ENCODE assay signal across 8 cellular contexts in the genomic region with DNA sequence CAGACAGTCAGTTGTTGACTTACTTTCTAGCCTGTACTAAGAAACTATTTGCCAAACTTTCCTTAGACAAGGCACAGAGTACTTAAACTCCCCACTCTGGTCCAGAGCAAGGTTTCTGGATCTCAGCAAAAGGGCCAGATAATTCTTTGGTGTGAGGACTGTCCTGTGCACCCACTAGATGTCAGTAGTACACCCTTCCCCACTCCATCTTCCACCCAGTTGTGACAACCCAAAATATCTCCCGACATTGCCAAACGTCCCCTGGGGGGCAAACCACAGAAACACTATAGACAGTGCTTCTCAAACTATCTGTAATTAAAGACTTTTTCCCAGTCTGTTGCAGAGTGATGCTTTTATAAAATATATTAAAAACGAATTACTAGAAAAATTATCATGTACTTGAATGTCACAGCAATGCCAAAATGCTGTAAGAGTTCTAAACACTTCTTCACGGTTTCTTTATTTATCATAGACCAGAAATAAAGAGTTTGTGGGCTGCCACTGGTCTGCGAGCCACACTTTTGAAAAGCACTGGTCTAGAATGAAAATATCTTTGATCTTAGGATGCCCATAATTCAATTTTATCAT.
DNase-seq lines count a peak whose midpoint lies in the region; ATAC-seq, FAIRE-seq and TF ChIP-seq lines count a peak whose summit lies in the region.

No MANE protein-coding gene starts in this region.

- H3K36me3 ChIP-seq in sigmoid colon, result no peaks in the 10 kb centered on the region

- CTCF ChIA-PET in activated CD8-positive, alpha-beta memory T cell treated with anti-CD3 and anti-CD28 coated beads, Interleukin-2, amount 10 ng/mL, durations not matched to agents 7 days and 5 days (lab: Charles Lee), result no interaction called here

- H3K9me3 ChIP-seq in sigmoid colon, result no peaks in the 10 kb centered on the region

- no peak overlapping the region for H3K4me3 Mint-ChIP-seq in activated CD8-positive, alpha-beta memory T cell treated with anti-CD3 and anti-CD28 coated beads, Interleukin-2, amount 10 ng/mL, durations not matched to agents 7 days and 5 days

- no peaks in the 10 kb centered on the region for H3K36me3 Mint-ChIP-seq in activated CD8-positive, alpha-beta memory T cell treated with anti-CD3 and anti-CD28 coated beads, Interleukin-2, amount 10 ng/mL, durations not matched to agents 7 days and 5 days

- no peak overlapping the region for H3K27ac Mint-ChIP-seq in activated CD8-positive, alpha-beta memory T cell treated with anti-CD3 and anti-CD28 coated beads, Interleukin-2, amount 10 ng/mL, durations not matched to agents 7 days and 5 days

- TF ChIP-seq CTCF in sigmoid colon (IDR thresholded peaks at IDR 0.05), result peak; percentile 38 to 47 (median 42)

- WGBS in sigmoid colon, 2 donors, result 26 to 31% methylated on average over 5 of the region's 5 CpGs

- H3K4me1 ChIP-seq in sigmoid colon, result peaks cover 0 to 5% (median 0%) of the 10 kb centered on the region in 4 donors

- H3K27ac ChIP-seq in sigmoid colon, result no peak overlapping the region

- TF ChIP-seq POLR2A in sigmoid colon (IDR thresholded peaks at IDR 0.05), result no peak

- peak; percentile 65 for ATAC-seq in activated CD8-positive, alpha-beta memory T cell treated with anti-CD3 and anti-CD28 coated beads, Interleukin-2, amount 10 ng/mL, durations not matched to agents 7 days and 5 days
- ATAC-seq in GM21515 (IDR thresholded peaks at IDR 0.05; ENCODE audit: unreplicated experiment), result peak; percentile 86

- no peak overlapping the region for H3K4me3 ChIP-seq in sigmoid colon

- intact Hi-C loops in sigmoid colon (cut with DNase I), result no loop called here

- TF ChIP-seq EP300 in sigmoid colon (IDR thresholded peaks at IDR 0.05), result no peak

- no peaks in the 10 kb centered on the region for H3K27me3 ChIP-seq in sigmoid colon

- no peaks in the 10 kb centered on the region for H3K9me3 Mint-ChIP-seq in activated CD8-positive, alpha-beta memory T cell treated with anti-CD3 and anti-CD28 coated beads, Interleukin-2, amount 10 ng/mL, durations not matched to agents 7 days and 5 days (ENCODE audit: low read depth)

- peaks cover 21% of the 10 kb centered on the region for H3K27me3 Mint-ChIP-seq in activated CD8-positive, alpha-beta memory T cell treated with anti-CD3 and anti-CD28 coated beads, Interleukin-2, amount 10 ng/mL, durations not matched to agents 7 days and 5 days

- FAIRE-seq in HTR-8/SVneo (lab: Jason Lieb, UNC), result no peak

- H3K4me1 Mint-ChIP-seq in activated CD8-positive, alpha-beta memory T cell treated with anti-CD3 and anti-CD28 coated beads, Interleukin-2, amount 10 ng/mL, durations not matched to agents 7 days and 5 days, result no peaks in the 10 kb centered on the region

- no peak for DNase-seq in activated CD8-positive, alpha-beta memory T cell treated with anti-CD3 and anti-CD28 coated beads, Interleukin-2, amount 10 ng/mL, durations not matched to agents 7 days and 5 days
- DNase-seq in activated CD8-positive, alpha-beta memory T cell treated with anti-CD3 and anti-CD28 coated beads, Interleukin-2, amount 50 U/mL, for 4 hours, result no peak
- peak; percentile 10 for DNase-seq in HTR-8/SVneo (ENCODE audit: insufficient read length, low spot score)
- peak; percentile 11 for DNase-seq in SW480 (ENCODE audit: low spot score)
- DNase-seq in foreskin melanocyte, result peak; percentile 15
- no peak for DNase-seq in sigmoid colon
- DNase-seq in NCI-H2196 treated with DMSO at 0.1 percent for 48 hours (lab: John Stamatoyannopoulos, UW; ENCODE audit: unreplicated experiment), result no peak

Comparison
In these comparisons a context has a peak if more than half of its experiments do, and no peak if none do; other contexts are left out.
1. DNase-seq: peak in HTR-8/SVneo (single experiment), SW480 (single experiment) and foreskin melanocyte (single experiment); none in activated CD8-positive, alpha-beta memory T cell treated with anti-CD3 and anti-CD28 coated beads, Interleukin-2, amount 10 ng/mL, durations not matched to agents 7 days and 5 days (single experiment), activated CD8-positive, alpha-beta memory T cell treated with anti-CD3 and anti-CD28 coated beads, Interleukin-2, amount 50 U/mL, for 4 hours (single experiment), sigmoid colon (single experiment) and NCI-H2196 treated with DMSO at 0.1 percent for 48 hours (single experiment).